In the genomic region with DNA sequence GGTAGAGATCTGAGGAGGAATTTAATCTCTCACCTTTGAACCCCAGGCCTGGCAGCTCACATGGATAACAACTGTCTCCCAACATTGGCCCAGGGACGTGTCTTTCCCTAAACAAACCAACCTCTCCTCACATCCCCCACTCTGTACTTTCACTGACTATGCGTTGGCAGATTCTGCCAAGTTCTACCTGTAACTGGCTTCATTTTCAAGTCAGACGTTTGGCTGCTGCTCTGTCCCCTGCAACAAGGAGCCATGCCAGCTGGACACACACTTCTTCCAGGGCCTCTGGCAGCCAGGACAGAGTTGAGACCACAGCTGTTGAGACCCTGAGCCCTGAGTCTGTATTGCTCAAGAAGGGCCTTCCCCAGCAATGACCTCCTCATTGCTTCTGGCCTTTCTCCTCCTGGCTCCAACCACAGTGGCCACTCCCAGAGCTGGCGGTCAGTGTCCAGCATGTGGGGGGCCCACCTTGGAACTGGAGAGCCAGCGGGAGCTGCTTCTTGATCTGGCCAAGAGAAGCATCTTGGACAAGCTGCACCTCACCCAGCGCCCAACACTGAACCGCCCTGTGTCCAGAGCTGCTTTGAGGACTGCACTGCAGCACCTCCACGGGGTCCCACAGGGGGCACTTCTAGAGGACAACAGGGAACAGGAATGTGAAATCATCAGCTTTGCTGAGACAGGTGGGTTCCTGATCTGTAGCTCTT, we compare ENCODE assay signal across 17 cellular contexts. TPM values are rescaled to one million over a fixed set of nuclear protein-coding genes. Genes with fewer than 3 reads are reported as not detected.
DNase-seq lines count a peak whose midpoint lies in the region; ATAC-seq and TF ChIP-seq lines count a peak whose summit lies in the region.
"Had no signal": no experiment of that assay in that cellular context is flagged by ENCODE, and none has a peak within 500 bp of the region (broad histone marks: within the 10 kb centered on the region; RNA-seq: fewer than 3 reads in every experiment).

A gene with protein sequence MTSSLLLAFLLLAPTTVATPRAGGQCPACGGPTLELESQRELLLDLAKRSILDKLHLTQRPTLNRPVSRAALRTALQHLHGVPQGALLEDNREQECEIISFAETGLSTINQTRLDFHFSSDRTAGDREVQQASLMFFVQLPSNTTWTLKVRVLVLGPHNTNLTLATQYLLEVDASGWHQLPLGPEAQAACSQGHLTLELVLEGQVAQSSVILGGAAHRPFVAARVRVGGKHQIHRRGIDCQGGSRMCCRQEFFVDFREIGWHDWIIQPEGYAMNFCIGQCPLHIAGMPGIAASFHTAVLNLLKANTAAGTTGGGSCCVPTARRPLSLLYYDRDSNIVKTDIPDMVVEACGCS (plus strand): TSS at position 268 of the 707 bp plus-strand sequence. CDS start 103 bp downstream, at position 371.

- TF ChIP-seq CTCF in activated CD8-positive, alpha-beta T cell treated with anti-CD3 and anti-CD28 coated beads for 36 hours (IDR thresholded peaks at IDR 0.05): no peak

- CTCF ChIA-PET in activated CD8-positive, alpha-beta T cell treated with anti-CD3 and anti-CD28 coated beads for 36 hours (lab: Charles Lee): interaction anchor here (0.6 to 5.6 kb wide), 8 partner anchors 10 to 84 kb away, joined by 3 to 29 read pairs (median 5); a partner anchor contains a TSS

- POLR2A ChIA-PET in activated CD8-positive, alpha-beta T cell treated with anti-CD3 and anti-CD28 coated beads for 36 hours (lab: Charles Lee): interaction anchor here (0.9 to 1.0 kb wide), 2 partner anchors 12 to 24 kb away, joined by 3 read pairs; no protein-coding TSS in a partner anchor

- no peaks in the 10 kb centered on the region for H3K36me3 Mint-ChIP-seq in activated CD4-positive, alpha-beta T cell treated with anti-CD3 and anti-CD28 coated beads, Interleukin-2, amount 10 ng/mL, durations not matched to agents 24 days and 14 days (ENCODE audit: low read depth)
- H3K36me3 Mint-ChIP-seq in activated CD8-positive, alpha-beta T cell treated with anti-CD3 and anti-CD28 coated beads for 36 hours (ENCODE audit: low read depth): peaks cover 2% of the 10 kb centered on the region
- H3K36me3 Mint-ChIP-seq: naive B cell had no signal

- H3K9me3 Mint-ChIP-seq in activated CD4-positive, alpha-beta T cell treated with anti-CD3 and anti-CD28 coated beads, Interleukin-2, amount 10 ng/mL, durations not matched to agents 24 days and 14 days: no peaks in the 10 kb centered on the region
- H3K9me3 Mint-ChIP-seq in activated CD8-positive, alpha-beta T cell treated with anti-CD3 and anti-CD28 coated beads for 36 hours: no peaks in the 10 kb centered on the region
- H3K9me3 Mint-ChIP-seq: naive B cell had no signal

- intact Hi-C loops in activated CD4-positive, alpha-beta T cell treated with anti-CD3 and anti-CD28 coated beads, Interleukin-2, amount 10 ng/mL, durations not matched to agents 24 days and 14 days (cut with micrococcal nuclease): no loop called here
- intact Hi-C loops in activated CD8-positive, alpha-beta T cell treated with anti-CD3 and anti-CD28 coated beads for 36 hours (cut with micrococcal nuclease): no loop called here

- H3K27ac Mint-ChIP-seq in activated CD4-positive, alpha-beta T cell treated with anti-CD3 and anti-CD28 coated beads, Interleukin-2, amount 10 ng/mL, durations not matched to agents 24 days and 14 days: peak within 1 kb of the TSS; percentile 59
- peak within 1 kb of the TSS; percentile 50 for H3K27ac Mint-ChIP-seq in activated CD8-positive, alpha-beta T cell treated with anti-CD3 and anti-CD28 coated beads for 36 hours

- peaks cover 7% of the 10 kb centered on the region for H3K27me3 Mint-ChIP-seq in activated CD4-positive, alpha-beta T cell treated with anti-CD3 and anti-CD28 coated beads, Interleukin-2, amount 10 ng/mL, durations not matched to agents 24 days and 14 days
- H3K27me3 Mint-ChIP-seq in activated CD8-positive, alpha-beta T cell treated with anti-CD3 and anti-CD28 coated beads for 36 hours: no peaks in the 10 kb centered on the region

- H3K4me3 Mint-ChIP-seq in activated CD4-positive, alpha-beta T cell treated with anti-CD3 and anti-CD28 coated beads, Interleukin-2, amount 10 ng/mL, durations not matched to agents 24 days and 14 days: no peak within 1 kb of the TSS
- H3K4me3 Mint-ChIP-seq in activated CD8-positive, alpha-beta T cell treated with anti-CD3 and anti-CD28 coated beads for 36 hours: peak within 1 kb of the TSS; percentile 51

- H3K4me1 Mint-ChIP-seq in activated CD4-positive, alpha-beta T cell treated with anti-CD3 and anti-CD28 coated beads, Interleukin-2, amount 10 ng/mL, durations not matched to agents 24 days and 14 days: peaks cover 21% of the 10 kb centered on the region
- peaks cover 19% of the 10 kb centered on the region for H3K4me1 Mint-ChIP-seq in activated CD8-positive, alpha-beta T cell treated with anti-CD3 and anti-CD28 coated beads for 36 hours (ENCODE audit: low read depth)

- no peak for DNase-seq in activated CD4-positive, alpha-beta T cell treated with anti-CD3 and anti-CD28 coated beads, Interleukin-2, amount 10 ng/mL, durations not matched to agents 24 days and 14 days
- no peak for DNase-seq in activated CD4-positive, alpha-beta T cell treated with anti-CD3 and anti-CD28 coated beads, Interleukin-2, amount 50 U/mL, for 48 hours
- DNase-seq in activated CD8-positive, alpha-beta T cell treated with anti-CD3 and anti-CD28 coated beads for 36 hours: no peak
- DNase-seq in left kidney (ENCODE audit: low read depth, low spot score) (peak; percentile 7), renal cortical epithelial cell (ENCODE audit: low read depth) (peak; percentile 29), NCI-H748 (lab: John Stamatoyannopoulos, UW; ENCODE audit: unreplicated experiment) (no peak), NCI-H1417 treated with DMSO at 0.1 percent for 48 hours (lab: John Stamatoyannopoulos, UW) (no peak)
- DNase-seq: activated CD4-positive, alpha-beta T cell treated with anti-CD3 and anti-CD28 coated beads for 4 hours; cerebellar nuclear complex; GM23248; head of caudate nucleus; naive B cell; NCI-H510A treated with DMSO at 0.1 percent for 48 hours had no signal

- no peak for ATAC-seq in activated CD8-positive, alpha-beta T cell treated with anti-CD3 and anti-CD28 coated beads for 36 hours
- ATAC-seq in HG02678 (IDR thresholded peaks at IDR 0.05; ENCODE audit: unreplicated experiment): no peak
- ATAC-seq: Panc1 had no signal

RNA-seq across cellular contexts. Expression of the gene that starts here (rescaled TPM):
- total RNA-seq in activated CD4-positive, alpha-beta T cell treated with anti-CD3 and anti-CD28 coated beads, Interleukin-2, amount 10 ng/mL, durations not matched to agents 24 days and 14 days: 0.12 TPM in 1 of 2 replicates, not detected in the other
- under 1 TPM in 1 of 2 experiments, not detected in 1; 0.16 TPM for total RNA-seq in activated CD8-positive, alpha-beta T cell treated with anti-CD3 and anti-CD28 coated beads for 36 hours
- not detected in 2 replicates for total RNA-seq in renal cortical epithelial cell
- total RNA-seq: A172, epithelial cell of proximal tubule, GM23248 had no signal

Comparison
In these comparisons a context has a peak if more than half of its experiments do, and no peak if none do; other contexts are left out.
1. Peak in DNase-seq in renal cortical epithelial cell; RNA of the gene not detected or under 1 TPM.